In the genomic region with DNA sequence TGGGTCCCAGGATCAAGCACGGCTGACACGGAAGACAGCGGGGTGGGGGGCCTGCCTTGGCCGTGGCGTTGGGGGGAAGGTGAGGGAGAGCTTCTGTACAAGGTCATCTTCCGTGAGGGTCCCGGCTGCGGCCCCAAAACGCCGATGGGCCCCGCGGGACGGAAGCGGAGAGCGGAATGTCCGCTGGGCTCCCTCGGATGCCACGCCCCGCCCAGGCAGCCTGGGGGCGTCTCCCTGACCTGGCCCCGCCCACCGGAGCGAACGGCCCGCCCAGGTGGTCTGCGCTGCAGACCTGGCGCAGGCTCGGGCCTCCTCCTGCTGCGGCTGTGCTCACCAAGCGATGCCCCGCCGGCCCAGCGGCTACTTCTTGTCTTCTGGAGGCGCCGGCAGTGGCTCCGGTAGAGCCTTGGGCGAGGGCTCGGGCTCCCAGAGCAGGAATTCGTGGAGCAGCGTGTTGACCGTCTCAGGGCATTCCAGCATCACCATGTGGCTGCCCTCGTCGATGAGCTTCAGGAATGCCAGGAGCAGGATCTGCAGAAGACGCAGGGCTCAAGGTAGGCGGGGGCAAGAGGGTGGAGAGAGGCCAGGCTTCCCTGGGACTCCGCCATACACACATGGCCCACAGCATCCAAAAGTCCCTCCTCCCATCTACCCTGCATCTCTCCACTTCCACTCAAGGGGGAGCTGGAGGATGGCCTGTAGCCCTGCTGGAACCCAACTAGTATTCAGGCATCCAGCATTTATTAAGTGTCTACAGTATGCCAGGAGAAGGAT, we compare ENCODE assay signal across 1 cellular context.
A peak's percentile ranks its signal among the peaks of the same experiment; 100 is the strongest.
TF ChIP-seq lines count a peak whose summit lies in the region.

No MANE protein-coding gene starts in this region.

TF ChIP-seq in K562, 482 proteins besides CTCF, POLR2A, EP300 and RAD21 (continued from another document):
- TF ChIP-seq, protein P1, sequence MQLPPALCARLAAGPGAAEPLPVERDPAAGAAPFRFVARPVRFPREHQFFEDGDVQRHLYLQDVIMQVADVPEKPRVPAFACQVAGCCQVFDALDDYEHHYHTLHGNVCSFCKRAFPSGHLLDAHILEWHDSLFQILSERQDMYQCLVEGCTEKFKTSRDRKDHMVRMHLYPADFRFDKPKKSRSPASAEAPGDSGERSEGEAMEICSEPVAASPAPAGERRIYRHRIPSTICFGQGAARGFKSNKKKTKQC (CRISPR knock-in tag; IDR thresholded peaks at IDR 0.05), result peak; percentile 56; the same call in 1 of the 2 replicates
- TF ChIP-seq, protein P2, sequence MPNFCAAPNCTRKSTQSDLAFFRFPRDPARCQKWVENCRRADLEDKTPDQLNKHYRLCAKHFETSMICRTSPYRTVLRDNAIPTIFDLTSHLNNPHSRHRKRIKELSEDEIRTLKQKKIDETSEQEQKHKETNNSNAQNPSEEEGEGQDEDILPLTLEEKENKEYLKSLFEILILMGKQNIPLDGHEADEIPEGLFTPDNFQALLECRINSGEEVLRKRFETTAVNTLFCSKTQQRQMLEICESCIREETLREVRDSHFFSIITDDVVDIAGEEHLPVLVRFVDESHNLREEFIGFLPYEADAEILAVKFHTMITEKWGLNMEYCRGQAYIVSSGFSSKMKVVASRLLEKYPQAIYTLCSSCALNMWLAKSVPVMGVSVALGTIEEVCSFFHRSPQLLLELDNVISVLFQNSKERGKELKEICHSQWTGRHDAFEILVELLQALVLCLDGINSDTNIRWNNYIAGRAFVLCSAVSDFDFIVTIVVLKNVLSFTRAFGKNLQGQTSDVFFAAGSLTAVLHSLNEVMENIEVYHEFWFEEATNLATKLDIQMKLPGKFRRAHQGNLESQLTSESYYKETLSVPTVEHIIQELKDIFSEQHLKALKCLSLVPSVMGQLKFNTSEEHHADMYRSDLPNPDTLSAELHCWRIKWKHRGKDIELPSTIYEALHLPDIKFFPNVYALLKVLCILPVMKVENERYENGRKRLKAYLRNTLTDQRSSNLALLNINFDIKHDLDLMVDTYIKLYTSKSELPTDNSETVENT (CRISPR knock-in tag; IDR thresholded peaks at IDR 0.05), result peak; percentile 26; the same call in 1 of the 2 replicates
- TF ChIP-seq, protein P3, sequence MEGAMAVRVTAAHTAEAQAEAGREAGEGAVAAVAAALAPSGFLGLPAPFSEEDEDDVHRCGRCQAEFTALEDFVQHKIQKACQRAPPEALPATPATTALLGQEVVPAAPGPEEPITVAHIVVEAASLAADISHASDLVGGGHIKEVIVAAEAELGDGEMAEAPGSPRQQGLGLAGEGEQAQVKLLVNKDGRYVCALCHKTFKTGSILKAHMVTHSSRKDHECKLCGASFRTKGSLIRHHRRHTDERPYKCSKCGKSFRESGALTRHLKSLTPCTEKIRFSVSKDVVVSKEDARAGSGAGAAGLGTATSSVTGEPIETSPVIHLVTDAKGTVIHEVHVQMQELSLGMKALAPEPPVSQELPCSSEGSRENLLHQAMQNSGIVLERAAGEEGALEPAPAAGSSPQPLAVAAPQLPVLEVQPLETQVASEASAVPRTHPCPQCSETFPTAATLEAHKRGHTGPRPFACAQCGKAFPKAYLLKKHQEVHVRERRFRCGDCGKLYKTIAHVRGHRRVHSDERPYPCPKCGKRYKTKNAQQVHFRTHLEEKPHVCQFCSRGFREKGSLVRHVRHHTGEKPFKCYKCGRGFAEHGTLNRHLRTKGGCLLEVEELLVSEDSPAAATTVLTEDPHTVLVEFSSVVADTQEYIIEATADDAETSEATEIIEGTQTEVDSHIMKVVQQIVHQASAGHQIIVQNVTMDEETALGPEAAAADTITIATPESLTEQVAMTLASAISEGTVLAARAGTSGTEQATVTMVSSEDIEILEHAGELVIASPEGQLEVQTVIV (CRISPR knock-in tag; IDR thresholded peaks at IDR 0.05; ENCODE audit: borderline replicate concordance), result no peak
- TF ChIP-seq SUPT5H (IDR thresholded peaks at IDR 0.05) (peak; percentile 74), POLR2AphosphoS5 (IDR thresholded peaks at IDR 0.05; ENCODE audit: control insufficient read depth, insufficient read depth, low read depth, low read length) (peak; percentile 39; the same call in 1 of the 2 replicates), ZSCAN29 (IDR thresholded peaks at IDR 0.05) (no peak), RBFOX2 (IDR thresholded peaks at IDR 0.05; ENCODE audit: low read depth, low read length) (peak; percentile 84), L3MBTL2 (IDR thresholded peaks at IDR 0.05) (peak; percentile 79), NRF1 (conservative IDR thresholded peaks at IDR 0.05 in 1 of 2, IDR thresholded peaks at IDR 0.05 in 1 of 2) (peak; percentile 90 to 91)
